ENCODE assay signal across 8 cellular contexts in genomic region chr7:149598721-149599308, GRCh38.
DNase-seq lines count a peak whose midpoint lies in the region; ATAC-seq and TF ChIP-seq lines count a peak whose summit lies in the region.

No MANE protein-coding gene starts in this region.

- H3K4me1 ChIP-seq in gastrocnemius medialis: no peaks in the 10 kb centered on the region
- peaks cover 19% of the 10 kb centered on the region for H3K4me1 ChIP-seq in CD8-positive, alpha-beta memory T cell (ENCODE audit: insufficient read depth, low read length)

- peaks cover 50% of the 10 kb centered on the region for H3K36me3 Mint-ChIP-seq in activated CD4-positive, alpha-beta memory T cell treated with anti-CD3 and anti-CD28 coated beads for 36 hours
- H3K36me3 Mint-ChIP-seq in CD8-positive, alpha-beta memory T cell: peaks cover 21 to 73% (median 22%) of the 10 kb centered on the region in 3 donors

- no peak overlapping the region for H3K4me3 Mint-ChIP-seq in activated CD4-positive, alpha-beta memory T cell treated with anti-CD3 and anti-CD28 coated beads for 36 hours
- peak overlapping the region in 1 of 7 donors; percentile 20 for H3K4me3 Mint-ChIP-seq in CD8-positive, alpha-beta memory T cell

- H3K36me3 ChIP-seq in gastrocnemius medialis: peaks cover 3 to 28% of the 10 kb centered on the region in 2 donors
- H3K36me3 ChIP-seq in CD8-positive, alpha-beta memory T cell (ENCODE audit: insufficient read depth, low read length): peaks cover 8% of the 10 kb centered on the region

- peaks cover 35% of the 10 kb centered on the region for H3K4me1 Mint-ChIP-seq in activated CD4-positive, alpha-beta memory T cell treated with anti-CD3 and anti-CD28 coated beads for 36 hours (ENCODE audit: low read depth)
- peaks cover 32 to 40% (median 39%) of the 10 kb centered on the region in 3 donors for H3K4me1 Mint-ChIP-seq in CD8-positive, alpha-beta memory T cell

- DNase-seq in SKM-1 (lab: John Stamatoyannopoulos, UW; ENCODE audit: unreplicated experiment): peak; percentile 1
- DNase-seq in SKM-1 treated with dmso at 0.1 percent for 144 hours (lab: John Stamatoyannopoulos, UW; ENCODE audit: unreplicated experiment): no peak
- DNase-seq in activated CD4-positive, alpha-beta memory T cell treated with anti-CD3 and anti-CD28 coated beads for 36 hours: peak; percentile 66
- DNase-seq in hepatic stellate cell (ENCODE audit: low spot score): peak; percentile 36
- DNase-seq in gastrocnemius medialis: no peak
- no peak for DNase-seq in CD8-positive, alpha-beta memory T cell
- no peak for DNase-seq in NOMO-1 treated with DMSO at 0.1 percent for 48 hours (lab: John Stamatoyannopoulos, UW; ENCODE audit: unreplicated experiment)

- CTCF ChIA-PET in activated CD4-positive, alpha-beta memory T cell treated with anti-CD3 and anti-CD28 coated beads for 36 hours (lab: Charles Lee): interaction anchor here (0.8 to 4.7 kb wide), 11 partner anchors 10 to 404 kb away, joined by 3 to 29 read pairs (median 4); partner anchors contain the start of genes ZNF282 and ZNF777
- CTCF ChIA-PET in CD8-positive, alpha-beta memory T cell (lab: Charles Lee): interaction anchor here (1.8 kb wide), 1 partner anchor 26 kb away, joined by 6 read pairs; no protein-coding TSS in a partner anchor

- no peaks in the 10 kb centered on the region for H3K27me3 ChIP-seq in gastrocnemius medialis
- H3K27me3 ChIP-seq in CD8-positive, alpha-beta memory T cell (ENCODE audit: insufficient read depth, low read length, poor library complexity, severe bottlenecking): no peaks in the 10 kb centered on the region

- H3K27me3 Mint-ChIP-seq in activated CD4-positive, alpha-beta memory T cell treated with anti-CD3 and anti-CD28 coated beads for 36 hours: no peaks in the 10 kb centered on the region
- H3K27me3 Mint-ChIP-seq in CD8-positive, alpha-beta memory T cell: no peaks in the 10 kb centered on the region

- H3K9me3 Mint-ChIP-seq in activated CD4-positive, alpha-beta memory T cell treated with anti-CD3 and anti-CD28 coated beads for 36 hours: no peaks in the 10 kb centered on the region
- H3K9me3 Mint-ChIP-seq in CD8-positive, alpha-beta memory T cell: no peaks in the 10 kb centered on the region

- H3K27ac ChIP-seq in gastrocnemius medialis: no peak overlapping the region
- no peak overlapping the region for H3K27ac ChIP-seq in CD8-positive, alpha-beta memory T cell (ENCODE audit: low read depth, low read length)

- intact Hi-C loops in activated CD4-positive, alpha-beta memory T cell treated with anti-CD3 and anti-CD28 coated beads for 36 hours (cut with micrococcal nuclease): no loop called here
- intact Hi-C loops in gastrocnemius medialis (cut with DNase I; ENCODE audit: low total_unique reads): no loop called here

- peak overlapping the region; percentile 72 for H3K27ac Mint-ChIP-seq in activated CD4-positive, alpha-beta memory T cell treated with anti-CD3 and anti-CD28 coated beads for 36 hours
- peak overlapping the region in 3 of 8 donors; percentile 25 to 84 (median 66) for H3K27ac Mint-ChIP-seq in CD8-positive, alpha-beta memory T cell

- peak; percentile 27 for ATAC-seq in HG03442 (IDR thresholded peaks at IDR 0.05; ENCODE audit: unreplicated experiment)
- ATAC-seq in gastrocnemius medialis: no peak

- H3K9me3 ChIP-seq in gastrocnemius medialis: no peaks in the 10 kb centered on the region
- no peaks in the 10 kb centered on the region for H3K9me3 ChIP-seq in CD8-positive, alpha-beta memory T cell (ENCODE audit: low read length)

- in situ Hi-C loops in gastrocnemius medialis (cut with MboI; ENCODE audit: low sequenced_read_pairs in 4 of 4): no loop called here

- TF ChIP-seq CTCF in gastrocnemius medialis (IDR thresholded peaks at IDR 0.05 in 4 of 5, conservative IDR thresholded peaks at IDR 0.05 in 1 of 5): no peak

- no peak for TF ChIP-seq POLR2A in gastrocnemius medialis (IDR thresholded peaks at IDR 0.05)

- H3K4me3 ChIP-seq in gastrocnemius medialis: no peak overlapping the region
- H3K4me3 ChIP-seq in CD8-positive, alpha-beta memory T cell (ENCODE audit: low read length): no peak overlapping the region

- POLR2A ChIA-PET in activated CD4-positive, alpha-beta memory T cell treated with anti-CD3 and anti-CD28 coated beads for 36 hours (lab: Charles Lee): interaction anchor here (0.5 kb wide), 1 partner anchor 354 kb away, joined by 3 read pairs; no protein-coding TSS in a partner anchor
- POLR2A ChIA-PET in CD8-positive, alpha-beta memory T cell (lab: Charles Lee): no interaction called here

Comparison
In these comparisons a context has a peak if more than half of its experiments do, and no peak if none do; other contexts are left out.
1. DNase-seq: peak in SKM-1 (single experiment), activated CD4-positive, alpha-beta memory T cell treated with anti-CD3 and anti-CD28 coated beads for 36 hours (single experiment) and hepatic stellate cell (single experiment); none in SKM-1 treated with dmso at 0.1 percent for 144 hours (single experiment), gastrocnemius medialis (0 of 2), CD8-positive, alpha-beta memory T cell (0 of 5) and NOMO-1 treated with DMSO at 0.1 percent for 48 hours (single experiment).